In the genomic region with DNA sequence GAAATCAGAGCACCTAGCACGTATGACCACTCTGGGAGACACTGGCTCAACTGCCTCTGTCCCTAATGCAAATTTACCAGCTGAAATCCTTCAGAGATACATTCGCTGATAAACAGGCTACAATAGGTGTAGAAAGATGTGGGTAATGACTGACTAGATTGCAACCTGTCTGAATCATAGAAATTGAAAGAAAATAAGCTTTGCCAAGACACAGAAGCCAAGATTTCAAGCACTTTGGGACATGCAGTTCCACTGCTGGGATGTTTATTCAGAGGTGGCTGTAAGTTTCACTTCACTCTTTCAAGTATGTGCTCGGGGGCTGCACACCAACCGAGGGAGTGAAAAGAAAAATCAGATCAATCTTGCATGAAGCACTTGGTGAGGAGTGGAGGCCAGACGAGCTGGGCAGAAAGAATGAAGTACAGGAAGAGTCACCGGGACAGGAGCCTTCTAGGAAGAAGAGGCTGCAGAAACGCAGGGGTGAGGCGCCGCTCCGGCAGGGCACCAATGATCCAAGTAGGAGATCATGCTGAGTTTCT, we compare ENCODE assay signal across 10 cellular contexts.
DNase-seq lines count a peak whose midpoint lies in the region; ATAC-seq and TF ChIP-seq lines count a peak whose summit lies in the region.
"Had no signal": no experiment of that assay in that cellular context is flagged by ENCODE, and none has a peak within 500 bp of the region (broad histone marks: within the 10 kb centered on the region; RNA-seq: fewer than 3 reads in every experiment).

No MANE protein-coding gene starts in this region.

- H3K18ac ChIP-seq in H9 (ENCODE audit: insufficient read length, low read depth, low read length): no peak overlapping the region

- H3K27me3 ChIP-seq in H9 (ENCODE audit: insufficient read depth, low read length) (no peaks in the 10 kb centered on the region), OCI-LY3 (ENCODE audit: low read depth, low read length) (no peaks in the 10 kb centered on the region), muscle layer of duodenum (ENCODE audit: low read depth, low read length) (no peaks in the 10 kb centered on the region), stomach (no peaks in the 10 kb centered on the region)
- no peaks in the 10 kb centered on the region for H3K27me3 ChIP-seq in effector memory CD4-positive, alpha-beta T cell (replicated peaks; ENCODE audit: control insufficient read depth, insufficient read depth, low read length, poor library complexity, severe bottlenecking)

- intact Hi-C loops in stomach (cut with DNase I; ENCODE audit: low total_unique reads): no loop called here

- WGBS in H9 (ENCODE audit: extremely low coverage, insufficient read length, low lambda C conversion rate): no CpG with 5 or more reads among the region's 10 CpGs
- WGBS in stomach, 5 donors: 68 to 82% (median 77%) methylated on average over 10 of the region's 10 CpGs

- H3T11ph ChIP-seq in H9 (ENCODE audit: low read length): no peak overlapping the region

- H4K91ac ChIP-seq in H9 (ENCODE audit: insufficient read length, low read depth, low read length): no peak overlapping the region

- no peaks in the 10 kb centered on the region; the same call in 1 of the 2 replicates for H3K79me2 ChIP-seq in H9 (ENCODE audit: insufficient read depth, low read length)
- H3K79me2 ChIP-seq in OCI-LY3 (ENCODE audit: low read length): no peaks in the 10 kb centered on the region

- H3K4me1 ChIP-seq in H9 (ENCODE audit: insufficient read depth, low read length): no peaks in the 10 kb centered on the region
- peaks cover 23% of the 10 kb centered on the region for H3K4me1 ChIP-seq in OCI-LY3 (ENCODE audit: low read length)
- H3K4me1 ChIP-seq in muscle layer of duodenum (ENCODE audit: control insufficient read depth in 1 of 2, insufficient read depth in 2 of 2, low read length in 2 of 2): peaks cover 0 to 17% of the 10 kb centered on the region in 2 donors
- H3K4me1 ChIP-seq in stomach: peaks cover 0 to 30% (median 8%) of the 10 kb centered on the region in 4 donors
- H3K4me1 ChIP-seq in effector memory CD4-positive, alpha-beta T cell (ENCODE audit: control insufficient read depth, insufficient read depth, low read length, poor library complexity, severe bottlenecking): no peaks in the 10 kb centered on the region

- H3K27me3 Mint-ChIP-seq in H9 (ENCODE audit: low read depth): no peaks in the 10 kb centered on the region
- H3K27me3 Mint-ChIP-seq: activated naive CD8-positive, alpha-beta T cell treated with anti-CD3 and anti-CD28 coated beads, Interleukin-2, amount 10 ng/mL, durations not matched to agents 7 days and 5 days had no signal

- H4K20me1 ChIP-seq in H9 (ENCODE audit: control insufficient read depth, insufficient read depth, insufficient read length): no peaks in the 10 kb centered on the region
- no peaks in the 10 kb centered on the region for H4K20me1 ChIP-seq in OCI-LY3 (ENCODE audit: insufficient read depth, low read length)

- peaks cover 14 to 15% of the 10 kb centered on the region in 2 experiments for H3K4me1 Mint-ChIP-seq in H9

- H2BK5ac ChIP-seq in H9 (ENCODE audit: insufficient read length, low read length): no peak overlapping the region

- TF ChIP-seq CTCF in H9 (conservative IDR thresholded peaks at IDR 0.05): no peak
- TF ChIP-seq CTCF in OCI-LY3 (IDR thresholded peaks at IDR 0.05; ENCODE audit: low read depth, low read length): no peak
- TF ChIP-seq CTCF in GM10266 (IDR thresholded peaks at IDR 0.05; ENCODE audit: control insufficient read depth, insufficient read depth, low read depth, missing control alignments): no peak
- TF ChIP-seq CTCF in stomach (IDR thresholded peaks at IDR 0.05): no peak

- H3K4me2 ChIP-seq in H9 (ENCODE audit: insufficient read depth, insufficient read length, low read length) (no peak overlapping the region), OCI-LY3 (ENCODE audit: low read length) (peak overlapping the region; percentile 82)

- H3K9me3 Mint-ChIP-seq in H9: no peaks in the 10 kb centered on the region

- peak overlapping the region in 2 of 3 experiments; percentile 21 to 86; a peak in 3 of 7 replicates for H3K27ac Mint-ChIP-seq in H9
- H3K27ac Mint-ChIP-seq: activated naive CD8-positive, alpha-beta T cell treated with anti-CD3 and anti-CD28 coated beads, Interleukin-2, amount 10 ng/mL, durations not matched to agents 7 days and 5 days had no signal

- H2AK5ac ChIP-seq in H9 (ENCODE audit: insufficient read length, low read length): no peak overlapping the region

- H3K36me3 ChIP-seq in OCI-LY3 (replicated peaks; ENCODE audit: low read depth, low read length) (no peaks in the 10 kb centered on the region), muscle layer of duodenum (ENCODE audit: control insufficient read depth in 1 of 2, insufficient read depth in 2 of 2, low read length in 2 of 2) (no peaks in the 10 kb centered on the region), stomach (no peaks in the 10 kb centered on the region)
- H3K36me3 ChIP-seq in effector memory CD4-positive, alpha-beta T cell (ENCODE audit: control insufficient read depth, insufficient read depth, low read length): no peaks in the 10 kb centered on the region

- H3K4me3 ChIP-seq in OCI-LY3 (ENCODE audit: low read length): peak overlapping the region; percentile 65
- peak overlapping the region in 1 of 2 donors; percentile 48 for H3K4me3 ChIP-seq in muscle layer of duodenum (ENCODE audit: low read depth in 1 of 2, low read length in 2 of 2)
- no peak overlapping the region for H3K4me3 ChIP-seq in stomach
- H3K4me3 ChIP-seq in effector memory CD4-positive, alpha-beta T cell (ENCODE audit: insufficient read depth, low read depth, low read length, poor library complexity, severe bottlenecking): no peak overlapping the region
- H3K4me3 ChIP-seq: lung had no signal

- H2BK15ac ChIP-seq in H9 (ENCODE audit: low read depth, low read length): no peak overlapping the region

- no peak overlapping the region for H3K4ac ChIP-seq in H9 (ENCODE audit: low read depth, low read length)

- TF ChIP-seq POLR2A in stomach (IDR thresholded peaks at IDR 0.05): no peak

- no peak overlapping the region for H4K8ac ChIP-seq in H9 (replicated peaks; ENCODE audit: insufficient read length, low read depth, low read length)

- H2AFZ ChIP-seq in H9 (ENCODE audit: low read length) (no peak overlapping the region), OCI-LY3 (ENCODE audit: low read depth, low read length) (peak overlapping the region; percentile 25; the same call in 1 of the 2 replicates)

- TF ChIP-seq EP300 in stomach (IDR thresholded peaks at IDR 0.05): no peak

- H3K27ac ChIP-seq in H9 (ENCODE audit: insufficient read length, low read depth, low read length): no peak overlapping the region
- H3K27ac ChIP-seq in OCI-LY3 (ENCODE audit: low read length): peak overlapping the region; percentile 20; the same call in 1 of the 2 replicates
- peak overlapping the region; percentile 20 for H3K27ac ChIP-seq in muscle layer of duodenum (ENCODE audit: low read length)
- peak overlapping the region in 1 of 5 donors; percentile 36 for H3K27ac ChIP-seq in stomach
- H3K27ac ChIP-seq in effector memory CD4-positive, alpha-beta T cell (ENCODE audit: insufficient read depth, low read length, poor library complexity, severe bottlenecking): no peak overlapping the region

- H2BK20ac ChIP-seq in H9 (ENCODE audit: low read depth, low read length, poor library complexity, severe bottlenecking): no peak overlapping the region

- H4K5ac ChIP-seq in H9 (ENCODE audit: insufficient read length, low read depth, low read length): no peak overlapping the region

- H3K79me1 ChIP-seq in H9 (ENCODE audit: insufficient read depth, low read depth, low read length, poor library complexity, severe bottlenecking): no peaks in the 10 kb centered on the region

- DNase-seq in H9 (no peak), activated gamma-delta T cell treated with Interleukin-2 at 50 U/mL for 16 hours (no peak), GM10266 (ENCODE audit: extremely low spot score) (no peak), stomach (no peak)
- DNase-seq in effector memory CD4-positive, alpha-beta T cell: no peak
- DNase-seq: activated naive CD8-positive, alpha-beta T cell treated with anti-CD3 and anti-CD28 coated beads, Interleukin-2, amount 10 ng/mL, durations not matched to agents 7 days and 5 days had no signal

- H3K23ac ChIP-seq in H9 (ENCODE audit: insufficient read length, low read depth, low read length): no peak overlapping the region

- ATAC-seq in GM18861 (IDR thresholded peaks at IDR 0.05; ENCODE audit: unreplicated experiment): peak; percentile 39

- no peak overlapping the region for H2BK12ac ChIP-seq in H9 (ENCODE audit: insufficient read length, low read depth, low read length)

- H3K9me3 ChIP-seq in H9 (ENCODE audit: control insufficient read depth, low read depth, low read length): no peaks in the 10 kb centered on the region
- no peaks in the 10 kb centered on the region for H3K9me3 ChIP-seq in OCI-LY3 (ENCODE audit: insufficient read depth, low read length)
- no peaks in the 10 kb centered on the region for H3K9me3 ChIP-seq in muscle layer of duodenum (ENCODE audit: control insufficient read depth in 1 of 2, low read length in 2 of 2)
- no peaks in the 10 kb centered on the region for H3K9me3 ChIP-seq in stomach
- H3K9me3 ChIP-seq in effector memory CD4-positive, alpha-beta T cell (ENCODE audit: control insufficient read depth, low read length): no peaks in the 10 kb centered on the region

- H3K36me3 Mint-ChIP-seq in H9 (ENCODE audit: insufficient read depth in 1 of 3, low read depth in 3 of 3): peaks cover 0 to 9% (median 2%) of the 10 kb centered on the region in 3 experiments; a peak in 3 of 7 replicates
- H3K36me3 Mint-ChIP-seq: activated naive CD8-positive, alpha-beta T cell treated with anti-CD3 and anti-CD28 coated beads, Interleukin-2, amount 10 ng/mL, durations not matched to agents 7 days and 5 days had no signal

- H3K14ac ChIP-seq in H9 (ENCODE audit: insufficient read depth, low read length): no peak overlapping the region

- H3K4me3 Mint-ChIP-seq in H9: no peak overlapping the region
- H3K4me3 Mint-ChIP-seq: activated naive CD8-positive, alpha-beta T cell treated with anti-CD3 and anti-CD28 coated beads, Interleukin-2, amount 10 ng/mL, durations not matched to agents 7 days and 5 days had no signal

- no peak overlapping the region for H3K56ac ChIP-seq in H9 (ENCODE audit: insufficient read length, low read depth, low read length)

- no peak overlapping the region for H3K9ac ChIP-seq in H9 (ENCODE audit: extremely low read depth, insufficient read length, low read length)
- peak overlapping the region; percentile 19; the same call in 1 of the 2 replicates for H3K9ac ChIP-seq in OCI-LY3 (ENCODE audit: low read length)

- no peaks in the 10 kb centered on the region for H3K23me2 ChIP-seq in H9 (ENCODE audit: insufficient read length, low read depth, low read length, poor library complexity, severe bottlenecking)

- no peak overlapping the region for H2BK120ac ChIP-seq in H9 (ENCODE audit: low read depth, low read length, poor library complexity, severe bottlenecking)

Comparison
In these comparisons a context has a peak if more than half of its experiments do, and no peak if none do; other contexts are left out.
1. H3K27ac ChIP-seq: peak in OCI-LY3 (single experiment) and muscle layer of duodenum (single experiment); none in H9 (single experiment) and effector memory CD4-positive, alpha-beta T cell (single experiment).